1 cellular context compared by ENCODE assay signal in genomic region chr19:9128171-9128570, GRCh38.
A peak's percentile ranks its signal among the peaks of the same experiment; 100 is the strongest.
TF ChIP-seq lines count a peak whose summit lies in the region.

No MANE protein-coding gene starts in this region.

TF ChIP-seq in HCT116, 20 proteins besides CTCF, POLR2A, EP300 and RAD21 (continued from another document):
- TF ChIP-seq REST (IDR thresholded peaks at IDR 0.05; ENCODE audit: low read depth) (no peak), CEBPB (IDR thresholded peaks at IDR 0.05; ENCODE audit: low read depth) (peak; percentile 88), JUND (IDR thresholded peaks at IDR 0.05) (peak; percentile 89), SIN3A (IDR thresholded peaks at IDR 0.05; ENCODE audit: low read depth) (peak; percentile 70; the same call in 1 of the 2 replicates), MAX (IDR thresholded peaks at IDR 0.05) (peak; percentile 61; the same call in 1 of the 2 replicates), SP1 (IDR thresholded peaks at IDR 0.05; ENCODE audit: low read depth) (peak; percentile 93), CBX3 (IDR thresholded peaks at IDR 0.05; ENCODE audit: low read depth) (peak; percentile 88), ZBTB33 (IDR thresholded peaks at IDR 0.05; ENCODE audit: extremely low read depth, insufficient replicate concordance, low read length) (no peak), ZFX (IDR thresholded peaks at IDR 0.05) (no peak), EGR1 (IDR thresholded peaks at IDR 0.05; ENCODE audit: low read depth) (no peak)
TF ChIP-seq in HCT116: peak in this region for 9.
